In genomic region chr7:148523550-148523949, GRCh38 we compare ENCODE assay signal across 25 cellular contexts.
"Had no signal": no experiment of that assay in that cellular context is flagged by ENCODE, and none has a peak within 500 bp of the region (broad histone marks: within the 10 kb centered on the region; RNA-seq: fewer than 3 reads in every experiment).

No MANE protein-coding gene starts in this region.

- H3K9me3 Mint-ChIP-seq: immature natural killer cell; naive thymus-derived CD4-positive, alpha-beta T cell; natural killer cell treated with Interleukin-12 subunit alpha and Interleukin-12 subunit beta and Interleukin-15 and Interleukin-18, amount 100 ng/mL, for 72 hours; stimulated activated effector memory CD8-positive, alpha-beta T cell treated with anti-CD3 and anti-CD28 coated beads, Interleukin-12 subunit alpha, Interleukin-12 subunit beta, amount 100 ng/mL, for 72 hours; stimulated activated naive CD8-positive, alpha-beta T cell treated with anti-CD3 and anti-CD28 coated beads, Interleukin-15, amount 100 ng/mL, for 72 hours had no signal

- H3K27me3 ChIP-seq: ovary, right atrium auricular region, upper lobe of left lung, vagina had no signal

- H3K9me3 ChIP-seq: left ventricle myocardium inferior, mucosa of descending colon, ovary, right atrium auricular region, spleen, transverse colon, upper lobe of left lung, vagina had no signal

- H3K4me1 ChIP-seq: left ventricle myocardium inferior, right atrium auricular region, upper lobe of left lung, vagina had no signal

- DNase-seq: hypothalamus; immature natural killer cell; kidney; left ventricle myocardium inferior; mesendoderm; mucosa of descending colon; naive thymus-derived CD4-positive, alpha-beta T cell; ovary; spleen; stimulated activated CD4-positive, alpha-beta T cell treated with anti-CD3 and anti-CD28 coated beads, Interleukin-4, amount 100 ng/mL, for 24 hours; stimulated activated naive CD4-positive, alpha-beta T cell; stimulated activated naive CD8-positive, alpha-beta T cell treated with anti-CD3 and anti-CD28 coated beads, Interleukin-15, amount 100 ng/mL, for 72 hours; substantia nigra; transverse colon; upper lobe of left lung had no signal

- H3K4me3 Mint-ChIP-seq: immature natural killer cell; mesothelial cell of epicardium; naive thymus-derived CD4-positive, alpha-beta T cell; natural killer cell treated with Interleukin-12 subunit alpha and Interleukin-12 subunit beta and Interleukin-15 and Interleukin-18, amount 100 ng/mL, for 72 hours; stimulated activated effector memory CD8-positive, alpha-beta T cell treated with anti-CD3 and anti-CD28 coated beads, Interleukin-12 subunit alpha, Interleukin-12 subunit beta, amount 100 ng/mL, for 72 hours; stimulated activated naive CD8-positive, alpha-beta T cell treated with anti-CD3 and anti-CD28 coated beads, Interleukin-15, amount 100 ng/mL, for 72 hours had no signal

- H3K36me3 ChIP-seq: left ventricle myocardium inferior, ovary, right atrium auricular region, spleen, transverse colon, upper lobe of left lung, vagina had no signal

- H3K36me3 Mint-ChIP-seq: immature natural killer cell; mesothelial cell of epicardium; naive thymus-derived CD4-positive, alpha-beta T cell; natural killer cell treated with Interleukin-12 subunit alpha and Interleukin-12 subunit beta and Interleukin-15 and Interleukin-18, amount 100 ng/mL, for 72 hours; stimulated activated effector memory CD8-positive, alpha-beta T cell treated with anti-CD3 and anti-CD28 coated beads, Interleukin-12 subunit alpha, Interleukin-12 subunit beta, amount 100 ng/mL, for 72 hours had no signal

- H3K27ac Mint-ChIP-seq: immature natural killer cell; mesothelial cell of epicardium; naive thymus-derived CD4-positive, alpha-beta T cell; natural killer cell treated with Interleukin-12 subunit alpha and Interleukin-12 subunit beta and Interleukin-15 and Interleukin-18, amount 100 ng/mL, for 72 hours; progenitor cell of endocrine pancreas; stimulated activated effector memory CD8-positive, alpha-beta T cell treated with anti-CD3 and anti-CD28 coated beads, Interleukin-12 subunit alpha, Interleukin-12 subunit beta, amount 100 ng/mL, for 72 hours; stimulated activated naive CD8-positive, alpha-beta T cell treated with anti-CD3 and anti-CD28 coated beads, Interleukin-15, amount 100 ng/mL, for 72 hours had no signal

- H3K4me1 Mint-ChIP-seq: stimulated activated effector memory CD8-positive, alpha-beta T cell treated with anti-CD3 and anti-CD28 coated beads, Interleukin-12 subunit alpha, Interleukin-12 subunit beta, amount 100 ng/mL, for 72 hours had no signal

- ATAC-seq: mucosa of descending colon; naive thymus-derived CD4-positive, alpha-beta T cell; natural killer cell treated with Interleukin-12 subunit alpha and Interleukin-12 subunit beta and Interleukin-15 and Interleukin-18, amount 100 ng/mL, for 72 hours; sciatic nerve; stimulated activated effector memory CD8-positive, alpha-beta T cell treated with anti-CD3 and anti-CD28 coated beads, Interleukin-12 subunit alpha, Interleukin-12 subunit beta, amount 100 ng/mL, for 72 hours; stimulated activated naive CD8-positive, alpha-beta T cell treated with anti-CD3 and anti-CD28 coated beads, Interleukin-15, amount 100 ng/mL, for 72 hours had no signal

- H3K4me3 ChIP-seq: left ventricle myocardium inferior, lung, mucosa of descending colon, ovary, right atrium auricular region, skin epidermis, spleen, transverse colon, upper lobe of left lung, vagina had no signal

- H3K27ac ChIP-seq: left ventricle myocardium inferior, ovary, right atrium auricular region, skin epidermis, spleen, transverse colon, upper lobe of left lung, vagina had no signal

- FAIRE-seq: islet of Langerhans, kidney had no signal
